In genomic region chr7:128066858-128067257, GRCh38 we compare ENCODE assay signal across 16 cellular contexts.
"Had no signal": no experiment of that assay in that cellular context is flagged by ENCODE, and none has a peak within 500 bp of the region (broad histone marks: within the 10 kb centered on the region; RNA-seq: fewer than 3 reads in every experiment).

No MANE protein-coding gene starts in this region.

- H3K4me3 ChIP-seq: body of pancreas, gastroesophageal sphincter, heart right ventricle, lung, ovary, stomach, testis had no signal

- H3K27me3 ChIP-seq: body of pancreas, gastroesophageal sphincter, heart right ventricle, ovary, stomach, testis had no signal

- ATAC-seq: body of pancreas; effector memory CD8-positive, alpha-beta T cell; gastroesophageal sphincter; heart right ventricle had no signal

- H3K36me3 ChIP-seq: ovary had no signal

- H3K9me3 ChIP-seq: body of pancreas, gastroesophageal sphincter, heart right ventricle, ovary, stomach, testis had no signal

- H3K27ac ChIP-seq: body of pancreas, epithelial cell of prostate, gastroesophageal sphincter, heart right ventricle, ovary, stomach, testis had no signal

- H3K4me1 ChIP-seq: body of pancreas, gastroesophageal sphincter, heart right ventricle, stomach, testis had no signal

- DNase-seq: activated CD4-positive, alpha-beta T cell treated with anti-CD3 and anti-CD28 coated beads, Interleukin-2, amount 50 U/mL, for 48 hours; activated CD4-positive, CD25-positive, alpha-beta regulatory T cell treated with anti-CD3 and anti-CD28 coated beads, Interleukin-2, amount 50 U/mL, for 72 hours; activated naive CD4-positive, alpha-beta T cell treated with anti-CD3 and anti-CD28 coated beads, Interleukin-2, amount 10 ng/mL, durations not matched to agents 7 days and 5 days; body of pancreas; dermis blood vessel endothelial cell; effector memory CD8-positive, alpha-beta T cell; heart right ventricle; midbrain; ovary; stimulated activated CD4-positive, alpha-beta T cell treated with anti-CD3 and anti-CD28 coated beads, Interleukin-12 subunit alpha, Interleukin-12 subunit beta, amount 100 ng/mL, for 4 hours; stimulated activated CD4-positive, alpha-beta T cell treated with anti-CD3 and anti-CD28 coated beads, Interleukin-2, amount 100 ng/mL, for 24 hours; stomach; testis had no signal
